In the genomic region with DNA sequence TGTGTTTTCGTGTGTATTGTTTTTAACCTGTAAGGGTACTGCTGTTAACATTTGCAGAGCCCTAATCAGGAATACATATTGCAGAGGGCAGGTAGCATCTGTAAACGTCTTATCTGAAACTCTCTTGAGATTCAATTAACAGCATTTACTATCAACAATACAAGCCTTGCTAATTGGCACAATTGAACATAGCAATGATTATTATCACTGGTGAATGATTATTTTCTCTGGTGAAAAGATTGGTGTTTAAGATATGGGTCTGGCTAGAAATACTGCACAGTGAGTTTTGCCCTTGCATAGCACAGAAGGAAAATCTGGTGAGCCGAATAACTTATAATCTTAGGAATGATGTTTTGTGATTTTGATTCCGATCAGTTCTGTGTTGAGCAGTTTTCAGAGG, we compare ENCODE assay signal across 37 cellular contexts. TPM values are rescaled to one million over a fixed set of nuclear protein-coding genes. Genes with fewer than 3 reads are reported as not detected.
"Had no signal": no experiment of that assay in that cellular context is flagged by ENCODE, and none has a peak within 500 bp of the region (broad histone marks: within the 10 kb centered on the region; RNA-seq: fewer than 3 reads in every experiment).

No MANE protein-coding gene starts in this region.

- DNase-seq: Karpas-422, Kasumi-1, MG63, MM.1S, MV-4-11, NCI-H1048, NCI-H1092, NCI-H1092 treated with DMSO at 0.1 percent for 48 hours, NCI-H1105, NCI-H1105 treated with DMSO at 0.1 percent for 48 hours, NCI-H1417, NCI-H1417 treated with DMSO at 0.1 percent for 48 hours, NCI-H1436, NCI-H1436 treated with DMSO at 0.1 percent for 48 hours, NCI-H146, NCI-H1694, NCI-H1694 treated with DMSO at 0.1 percent for 48 hours, NCI-H187, NCI-H187 treated with DMSO at 0.1 percent for 48 hours, NCI-H1930, NCI-H2029, NCI-H2029 treated with DMSO at 0.1 percent for 48 hours, NCI-H2081, NCI-H2081 treated with DMSO at 0.1 percent for 48 hours, NCI-H2107, NCI-H2171, NCI-H2171 treated with DMSO at 0.1 percent for 48 hours, NCI-H2227 treated with DMSO at 0.1 percent for 48 hours, NCI-H226, NCI-H345, NCI-H446, NCI-H446 treated with DMSO at 0.1 percent for 48 hours, NCI-H510A, NCI-H510A treated with DMSO at 0.1 percent for 48 hours had no signal

- H3K9me3 ChIP-seq: MG63 had no signal

- H3K27me3 ChIP-seq: MG63 had no signal

- H3K9ac ChIP-seq: KMS-11 had no signal

- H3K27ac ChIP-seq: KMS-11 had no signal

- H3K36me3 ChIP-seq: MG63 had no signal

- H3K4me2 ChIP-seq: KMS-11 had no signal

- H3K4me3 ChIP-seq: MG63 had no signal

RNA-seq across cellular contexts. Expression of a gene that starts 5.9 kb away (rescaled TPM):
- total RNA-seq: LHCN-M2, M059J had no signal
